ENCODE assay signal across 8 cellular contexts in genomic region chr11:9566561-9567063, GRCh38. TPM values are rescaled to one million over a fixed set of nuclear protein-coding genes. Genes with fewer than 3 reads are reported as not detected.
DNase-seq lines count a peak whose midpoint lies in the region; ATAC-seq and TF ChIP-seq lines count a peak whose summit lies in the region.
"Had no signal": no experiment of that assay in that cellular context is flagged by ENCODE, and none has a peak within 500 bp of the region (broad histone marks: within the 10 kb centered on the region; RNA-seq: fewer than 3 reads in every experiment).

No MANE protein-coding gene starts in this region.

- H3K9me3 ChIP-seq in stomach smooth muscle (ENCODE audit: control insufficient read depth in 2 of 2, low read length in 2 of 2) = no peaks in the 10 kb centered on the region

- H3K36me3 Mint-ChIP-seq in brain = peaks cover 6% of the 10 kb centered on the region

- H3K36me3 ChIP-seq in stomach smooth muscle (ENCODE audit: control insufficient read depth in 2 of 2, insufficient read depth in 2 of 2, low read length in 2 of 2) = no peaks in the 10 kb centered on the region

- H3K4me1 ChIP-seq in stomach smooth muscle (ENCODE audit: control insufficient read depth, insufficient read depth, low read length) = peaks cover 33% of the 10 kb centered on the region

- no peak for TF ChIP-seq CTCF in brain (conservative IDR thresholded peaks at IDR 0.05)
- no peak for TF ChIP-seq CTCF in GM10266 (IDR thresholded peaks at IDR 0.05; ENCODE audit: control insufficient read depth, insufficient read depth, low read depth, missing control alignments)

- H3K27me3 Mint-ChIP-seq in brain = no peaks in the 10 kb centered on the region

- H3K27me3 ChIP-seq in stomach smooth muscle (ENCODE audit: control insufficient read depth in 1 of 2, insufficient read depth in 2 of 2, low read length in 2 of 2) = no peaks in the 10 kb centered on the region

- H3K4me1 Mint-ChIP-seq in brain = peaks cover 60% of the 10 kb centered on the region

- no peak for ATAC-seq in HG03520 (IDR thresholded peaks at IDR 0.05; ENCODE audit: unreplicated experiment)

- H3K9me3 Mint-ChIP-seq in brain = peaks cover 8 to 12% (median 10%) of the 10 kb centered on the region in 5 experiments

- peak overlapping the region in 4 of 5 experiments; percentile 53 to 98 (median 94) for H3K27ac Mint-ChIP-seq in brain

- peak overlapping the region; percentile 98 for H3K27ac ChIP-seq in stomach smooth muscle (ENCODE audit: low read length)

- DNase-seq in NCI-H69 (lab: John Stamatoyannopoulos, UW) (peak; percentile 29), kidney glomerular epithelial cell (lab: John Stamatoyannopoulos, UW) (peak; percentile 87), GM10266 (ENCODE audit: extremely low spot score) (no peak), HPDE6-E6E7 (ENCODE audit: extremely low spot score) (no peak)
- DNase-seq: caudate nucleus had no signal

- peak overlapping the region in 2 of 5 experiments; percentile 72 for H3K4me3 Mint-ChIP-seq in brain

- no peak overlapping the region for H3K4me3 ChIP-seq in stomach smooth muscle (ENCODE audit: low read length in 2 of 2)

- H3K9ac ChIP-seq in stomach smooth muscle (ENCODE audit: low read length in 2 of 2) = peak overlapping the region; percentile 55

RNA-seq across cellular contexts. Expression of gene WEE1, which starts 6.9 kb away (rescaled TPM):
- polyA plus RNA-seq in brain (ENCODE audit: insufficient read depth, low read depth, low replicate concordance) = 21.2 TPM

Comparison
In these comparisons a context has a peak if more than half of its experiments do, and no peak if none do; other contexts are left out.
1. DNase-seq: peak in NCI-H69 (single experiment) and kidney glomerular epithelial cell (single experiment); none in GM10266 (single experiment) and HPDE6-E6E7 (single experiment).